In the genomic region with DNA sequence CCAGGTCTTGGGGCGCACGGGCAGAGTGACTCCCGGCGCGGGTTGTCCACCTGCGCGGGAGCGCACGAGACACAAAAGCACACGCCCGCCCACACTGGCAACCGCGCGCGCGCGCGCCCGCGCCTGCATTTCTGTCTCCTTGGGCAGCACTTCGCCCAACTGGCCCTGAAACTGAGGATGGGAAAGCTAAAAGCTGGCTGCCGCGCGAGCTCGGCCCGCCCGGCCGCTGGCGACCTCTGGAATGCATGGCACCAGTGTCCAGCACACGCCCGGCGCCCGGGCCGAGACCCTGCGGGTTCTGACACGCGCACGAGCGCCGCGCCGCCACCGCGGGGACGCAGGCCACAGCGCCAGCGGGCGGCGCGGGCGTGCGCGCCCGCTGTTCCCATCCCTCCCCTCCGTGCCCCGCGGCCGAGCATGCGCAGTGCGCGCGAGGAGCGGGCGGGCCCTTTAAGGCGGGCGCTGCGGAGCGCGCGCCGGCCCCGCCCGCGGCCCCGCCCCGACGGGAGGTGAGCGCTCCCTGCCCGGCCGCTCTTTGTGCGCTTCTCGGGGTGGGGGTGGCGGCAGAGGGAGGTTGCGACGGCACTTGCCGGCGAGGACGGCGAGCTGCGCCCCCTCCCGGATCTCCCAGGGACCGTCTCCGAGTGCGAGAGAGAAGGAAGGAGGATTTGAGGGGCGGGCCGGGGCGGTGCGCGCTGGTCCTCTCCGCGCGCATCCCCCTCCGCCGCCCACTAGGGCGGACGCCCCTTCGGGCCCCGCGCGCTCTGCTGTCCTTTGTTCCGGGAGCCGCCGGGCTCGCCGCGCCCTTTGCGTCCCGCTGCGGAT, we compare ENCODE assay signal across 2 cellular contexts.
A peak's percentile ranks its signal among the peaks of the same experiment; 100 is the strongest.
TF ChIP-seq lines count a peak whose summit lies in the region.

No MANE protein-coding gene starts in this region.

TF ChIP-seq in Ishikawa, 13 proteins besides CTCF, POLR2A, EP300 and RAD21 (continued from another document):
- no peak for TF ChIP-seq FOXM1 (IDR thresholded peaks at IDR 0.05; ENCODE audit: borderline replicate concordance, low read depth)
- TF ChIP-seq, protein P1, sequence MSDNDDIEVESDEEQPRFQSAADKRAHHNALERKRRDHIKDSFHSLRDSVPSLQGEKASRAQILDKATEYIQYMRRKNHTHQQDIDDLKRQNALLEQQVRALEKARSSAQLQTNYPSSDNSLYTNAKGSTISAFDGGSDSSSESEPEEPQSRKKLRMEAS (IDR thresholded peaks at IDR 0.05): peak; percentile 10; the same call in 1 of the 2 replicates
- TF ChIP-seq EGR1 (IDR thresholded peaks at IDR 0.05): peak; percentile 34; the same call in 1 of the 2 replicates
- TF ChIP-seq TCF12 (IDR thresholded peaks at IDR 0.05; ENCODE audit: low read depth): no peak
- TF ChIP-seq ZBTB7A (IDR thresholded peaks at IDR 0.05; ENCODE audit: low read depth): no peak
- TF ChIP-seq CREB1 (IDR thresholded peaks at IDR 0.05; ENCODE audit: low read depth): no peak; the same call in 1 of the 2 replicates
TF ChIP-seq in Ishikawa: peak in this region for 3.

TF ChIP-seq in PFSK-1, 5 proteins besides CTCF, POLR2A, EP300 and RAD21 (continued from another document):
- TF ChIP-seq, protein P2, sequence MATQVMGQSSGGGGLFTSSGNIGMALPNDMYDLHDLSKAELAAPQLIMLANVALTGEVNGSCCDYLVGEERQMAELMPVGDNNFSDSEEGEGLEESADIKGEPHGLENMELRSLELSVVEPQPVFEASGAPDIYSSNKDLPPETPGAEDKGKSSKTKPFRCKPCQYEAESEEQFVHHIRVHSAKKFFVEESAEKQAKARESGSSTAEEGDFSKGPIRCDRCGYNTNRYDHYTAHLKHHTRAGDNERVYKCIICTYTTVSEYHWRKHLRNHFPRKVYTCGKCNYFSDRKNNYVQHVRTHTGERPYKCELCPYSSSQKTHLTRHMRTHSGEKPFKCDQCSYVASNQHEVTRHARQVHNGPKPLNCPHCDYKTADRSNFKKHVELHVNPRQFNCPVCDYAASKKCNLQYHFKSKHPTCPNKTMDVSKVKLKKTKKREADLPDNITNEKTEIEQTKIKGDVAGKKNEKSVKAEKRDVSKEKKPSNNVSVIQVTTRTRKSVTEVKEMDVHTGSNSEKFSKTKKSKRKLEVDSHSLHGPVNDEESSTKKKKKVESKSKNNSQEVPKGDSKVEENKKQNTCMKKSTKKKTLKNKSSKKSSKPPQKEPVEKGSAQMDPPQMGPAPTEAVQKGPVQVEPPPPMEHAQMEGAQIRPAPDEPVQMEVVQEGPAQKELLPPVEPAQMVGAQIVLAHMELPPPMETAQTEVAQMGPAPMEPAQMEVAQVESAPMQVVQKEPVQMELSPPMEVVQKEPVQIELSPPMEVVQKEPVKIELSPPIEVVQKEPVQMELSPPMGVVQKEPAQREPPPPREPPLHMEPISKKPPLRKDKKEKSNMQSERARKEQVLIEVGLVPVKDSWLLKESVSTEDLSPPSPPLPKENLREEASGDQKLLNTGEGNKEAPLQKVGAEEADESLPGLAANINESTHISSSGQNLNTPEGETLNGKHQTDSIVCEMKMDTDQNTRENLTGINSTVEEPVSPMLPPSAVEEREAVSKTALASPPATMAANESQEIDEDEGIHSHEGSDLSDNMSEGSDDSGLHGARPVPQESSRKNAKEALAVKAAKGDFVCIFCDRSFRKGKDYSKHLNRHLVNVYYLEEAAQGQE (IDR thresholded peaks at IDR 0.05; ENCODE audit: insufficient read depth in 1 of 2, low read depth in 2 of 2, low read length in 2 of 2): no peak
- TF ChIP-seq SIN3A (IDR thresholded peaks at IDR 0.05; ENCODE audit: borderline replicate concordance, insufficient read depth, low read length): no peak
- no peak for TF ChIP-seq POLR2AphosphoS5 (IDR thresholded peaks at IDR 0.05; ENCODE audit: low read depth, low read length)
- peak; percentile 69 for TF ChIP-seq FOXP2 (optimal IDR thresholded peaks at IDR 0.05; ENCODE audit: borderline replicate concordance, extremely low read depth, extremely low read length, insufficient read depth)
